In the genomic region with DNA sequence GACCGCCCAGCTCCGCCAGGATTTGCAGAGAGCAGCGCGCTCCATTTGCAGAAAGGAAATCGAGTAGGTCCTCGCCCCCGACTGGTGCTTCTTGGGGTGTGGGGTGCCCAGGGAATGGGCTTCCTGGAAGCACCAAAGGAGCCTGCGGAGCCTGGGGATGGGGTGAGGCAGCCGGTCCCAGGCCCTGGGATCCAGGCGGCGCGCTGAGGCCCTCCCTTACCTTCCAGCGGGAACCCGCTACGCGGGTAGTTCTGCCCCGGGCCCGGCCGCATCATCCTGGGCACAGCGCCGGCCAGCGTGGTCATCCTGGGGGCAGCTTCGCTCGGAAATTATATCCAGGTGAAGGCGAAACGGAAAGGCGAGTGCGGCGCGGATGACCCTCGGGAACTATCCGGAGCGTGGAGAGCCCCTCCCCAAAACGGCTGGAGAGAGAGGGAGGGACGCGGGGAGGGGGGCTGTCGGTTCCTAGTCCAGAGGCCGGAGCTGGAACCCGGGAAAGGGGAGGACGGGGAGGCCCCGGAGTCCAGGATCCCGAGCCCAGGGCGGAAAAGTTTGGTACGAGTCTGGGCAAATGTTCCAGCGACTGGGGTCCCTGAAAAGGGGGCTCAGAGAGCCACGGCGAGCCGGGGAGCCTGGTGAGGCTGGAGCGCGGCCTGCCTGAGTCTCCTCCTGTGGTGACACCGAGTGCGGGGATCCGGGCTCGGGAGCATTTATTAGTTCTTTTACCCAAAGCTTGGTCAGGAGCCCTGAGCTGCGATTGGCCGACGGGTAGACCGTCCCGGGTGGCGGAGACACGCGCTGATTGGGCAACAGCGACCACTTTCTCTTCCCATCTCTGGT, we compare ENCODE assay signal across 10 cellular contexts. TPM values are rescaled to one million over a fixed set of nuclear protein-coding genes. Genes with fewer than 3 reads are reported as not detected.
DNase-seq lines count a peak whose midpoint lies in the region; ATAC-seq and TF ChIP-seq lines count a peak whose summit lies in the region.
"Had no signal": no experiment of that assay in that cellular context is flagged by ENCODE, and none has a peak within 500 bp of the region (broad histone marks: within the 10 kb centered on the region; RNA-seq: fewer than 3 reads in every experiment).

A gene (minus strand): TSS at position 688 of the 840 bp plus-strand sequence. CDS start 383 bp downstream, at position 305.

- H3K4me1 Mint-ChIP-seq in activated CD8-positive, alpha-beta T cell treated with anti-CD3 and anti-CD28 coated beads, Interleukin-2, amount 10 ng/mL, durations not matched to agents 7 days and 5 days (ENCODE audit: low read depth), result peaks cover 30% of the 10 kb centered on the region
- H3K4me1 Mint-ChIP-seq in activated CD8-positive, alpha-beta T cell treated with anti-CD3 and anti-CD28 coated beads for 36 hours (ENCODE audit: low read depth), result peaks cover 24% of the 10 kb centered on the region
- H3K4me1 Mint-ChIP-seq in activated CD4-positive, alpha-beta memory T cell treated with anti-CD3 and anti-CD28 coated beads, Interleukin-2, amount 10 ng/mL, durations not matched to agents 7 days and 5 days, result peaks cover 46% of the 10 kb centered on the region
- peaks cover 71% of the 10 kb centered on the region for H3K4me1 Mint-ChIP-seq in stimulated activated naive CD8-positive, alpha-beta T cell treated with anti-CD3 and anti-CD28 coated beads, Interleukin-15, amount 100 ng/mL, for 72 hours
- H3K4me1 Mint-ChIP-seq in Calu3 (ENCODE audit: low read depth, unreplicated experiment), result no peaks in the 10 kb centered on the region

- no peaks in the 10 kb centered on the region for H3K36me3 ChIP-seq in iPS-20b (ENCODE audit: insufficient read depth, low read depth, low read length)

- no peak for ATAC-seq in activated CD8-positive, alpha-beta T cell treated with anti-CD3 and anti-CD28 coated beads, Interleukin-2, amount 10 ng/mL, durations not matched to agents 7 days and 5 days
- ATAC-seq in activated CD8-positive, alpha-beta T cell treated with anti-CD3 and anti-CD28 coated beads for 36 hours, result no peak
- no peak for ATAC-seq in stimulated activated naive CD8-positive, alpha-beta T cell treated with anti-CD3 and anti-CD28 coated beads, Interleukin-15, amount 100 ng/mL, for 72 hours
- no peak for ATAC-seq in GM21526 (IDR thresholded peaks at IDR 0.05; ENCODE audit: low FRiP score, unreplicated experiment)

- peaks cover 29% of the 10 kb centered on the region for H3K36me3 Mint-ChIP-seq in activated CD8-positive, alpha-beta T cell treated with anti-CD3 and anti-CD28 coated beads, Interleukin-2, amount 10 ng/mL, durations not matched to agents 7 days and 5 days (ENCODE audit: low read depth)
- peaks cover 7% of the 10 kb centered on the region for H3K36me3 Mint-ChIP-seq in activated CD8-positive, alpha-beta T cell treated with anti-CD3 and anti-CD28 coated beads for 36 hours (ENCODE audit: low read depth)
- H3K36me3 Mint-ChIP-seq in activated CD4-positive, alpha-beta memory T cell treated with anti-CD3 and anti-CD28 coated beads, Interleukin-2, amount 10 ng/mL, durations not matched to agents 7 days and 5 days (ENCODE audit: low read depth), result peaks cover 25% of the 10 kb centered on the region
- H3K36me3 Mint-ChIP-seq in Calu3 (ENCODE audit: insufficient read depth, unreplicated experiment), result no peaks in the 10 kb centered on the region

- H3K9me3 Mint-ChIP-seq in activated CD8-positive, alpha-beta T cell treated with anti-CD3 and anti-CD28 coated beads, Interleukin-2, amount 10 ng/mL, durations not matched to agents 7 days and 5 days (ENCODE audit: insufficient read depth), result peaks cover 19% of the 10 kb centered on the region
- peaks cover 2% of the 10 kb centered on the region for H3K9me3 Mint-ChIP-seq in activated CD8-positive, alpha-beta T cell treated with anti-CD3 and anti-CD28 coated beads for 36 hours
- peaks cover 7% of the 10 kb centered on the region for H3K9me3 Mint-ChIP-seq in activated CD4-positive, alpha-beta memory T cell treated with anti-CD3 and anti-CD28 coated beads, Interleukin-2, amount 10 ng/mL, durations not matched to agents 7 days and 5 days
- H3K9me3 Mint-ChIP-seq in stimulated activated naive CD8-positive, alpha-beta T cell treated with anti-CD3 and anti-CD28 coated beads, Interleukin-15, amount 100 ng/mL, for 72 hours, result peaks cover 21 to 29% of the 10 kb centered on the region in 2 donors
- H3K9me3 Mint-ChIP-seq in Calu3 (ENCODE audit: low read depth, unreplicated experiment), result peaks cover 5% of the 10 kb centered on the region

- CTCF ChIA-PET in activated CD8-positive, alpha-beta T cell treated with anti-CD3 and anti-CD28 coated beads, Interleukin-2, amount 10 ng/mL, durations not matched to agents 7 days and 5 days (lab: Charles Lee), result no interaction called here
- CTCF ChIA-PET in activated CD8-positive, alpha-beta T cell treated with anti-CD3 and anti-CD28 coated beads for 36 hours (lab: Charles Lee), result no interaction called here
- CTCF ChIA-PET in activated CD4-positive, alpha-beta memory T cell treated with anti-CD3 and anti-CD28 coated beads, Interleukin-2, amount 10 ng/mL, durations not matched to agents 7 days and 5 days (lab: Charles Lee), result no interaction called here
- CTCF ChIA-PET in Calu3 (lab: Charles Lee), result interaction anchor here (0.7 kb wide), 1 partner anchor 80 kb away, joined by 3 read pairs; no protein-coding TSS in a partner anchor

- H3K4me3 ChIP-seq in iPS-20b (ENCODE audit: low read length), result peak within 1 kb of the TSS; percentile 54; the same call in 1 of the 2 replicates

- peaks cover 6% of the 10 kb centered on the region; the same call in 1 of the 2 replicates for H3K9me3 ChIP-seq in iPS-20b (ENCODE audit: insufficient read depth, low read depth, low read length)

- intact Hi-C loops in activated CD8-positive, alpha-beta T cell treated with anti-CD3 and anti-CD28 coated beads for 36 hours (cut with micrococcal nuclease), result no loop called here
- intact Hi-C loops in Calu3 (cut with micrococcal nuclease; ENCODE audit: unreplicated experiment), result no loop called here

- POLR2A ChIA-PET in activated CD8-positive, alpha-beta T cell treated with anti-CD3 and anti-CD28 coated beads, Interleukin-2, amount 10 ng/mL, durations not matched to agents 7 days and 5 days (lab: Charles Lee), result no interaction called here
- POLR2A ChIA-PET in activated CD8-positive, alpha-beta T cell treated with anti-CD3 and anti-CD28 coated beads for 36 hours (lab: Charles Lee), result no interaction called here
- POLR2A ChIA-PET in activated CD4-positive, alpha-beta memory T cell treated with anti-CD3 and anti-CD28 coated beads, Interleukin-2, amount 10 ng/mL, durations not matched to agents 7 days and 5 days (lab: Charles Lee), result interaction anchor here (1.0 kb wide), 1 partner anchor 357 kb away, joined by 3 read pairs; no protein-coding TSS in a partner anchor

- no peak within 1 kb of the TSS for H3K4me3 Mint-ChIP-seq in activated CD8-positive, alpha-beta T cell treated with anti-CD3 and anti-CD28 coated beads, Interleukin-2, amount 10 ng/mL, durations not matched to agents 7 days and 5 days
- H3K4me3 Mint-ChIP-seq in activated CD8-positive, alpha-beta T cell treated with anti-CD3 and anti-CD28 coated beads for 36 hours, result no peak within 1 kb of the TSS
- H3K4me3 Mint-ChIP-seq in activated CD4-positive, alpha-beta memory T cell treated with anti-CD3 and anti-CD28 coated beads, Interleukin-2, amount 10 ng/mL, durations not matched to agents 7 days and 5 days, result peak within 1 kb of the TSS; percentile 41
- H3K4me3 Mint-ChIP-seq in stimulated activated naive CD8-positive, alpha-beta T cell treated with anti-CD3 and anti-CD28 coated beads, Interleukin-15, amount 100 ng/mL, for 72 hours, result peak within 1 kb of the TSS; percentile 41 to 42
- no peak within 1 kb of the TSS for H3K4me3 Mint-ChIP-seq in Calu3 (ENCODE audit: low read depth, unreplicated experiment)

- peaks cover 9% of the 10 kb centered on the region; the same call in 1 of the 2 replicates for H3K4me1 ChIP-seq in iPS-20b (ENCODE audit: insufficient read depth, low read length)

- TF ChIP-seq CTCF in activated CD8-positive, alpha-beta T cell treated with anti-CD3 and anti-CD28 coated beads for 36 hours (IDR thresholded peaks at IDR 0.05), result no peak
- TF ChIP-seq CTCF in Calu3 (IDR thresholded peaks at IDR 0.05; ENCODE audit: unreplicated experiment), result no peak

- H3K27ac Mint-ChIP-seq in activated CD8-positive, alpha-beta T cell treated with anti-CD3 and anti-CD28 coated beads, Interleukin-2, amount 10 ng/mL, durations not matched to agents 7 days and 5 days, result peak within 1 kb of the TSS; percentile 7
- no peak within 1 kb of the TSS for H3K27ac Mint-ChIP-seq in activated CD8-positive, alpha-beta T cell treated with anti-CD3 and anti-CD28 coated beads for 36 hours
- peak within 1 kb of the TSS; percentile 31 for H3K27ac Mint-ChIP-seq in activated CD4-positive, alpha-beta memory T cell treated with anti-CD3 and anti-CD28 coated beads, Interleukin-2, amount 10 ng/mL, durations not matched to agents 7 days and 5 days
- H3K27ac Mint-ChIP-seq in stimulated activated naive CD8-positive, alpha-beta T cell treated with anti-CD3 and anti-CD28 coated beads, Interleukin-15, amount 100 ng/mL, for 72 hours, result no peak within 1 kb of the TSS
- no peak within 1 kb of the TSS for H3K27ac Mint-ChIP-seq in Calu3 (ENCODE audit: unreplicated experiment)

- peak within 1 kb of the TSS; percentile 9; the same call in 1 of the 2 replicates for H3K9ac ChIP-seq in iPS-20b (ENCODE audit: low read depth, low read length)

- no TSS peak for BruUV-seq in Calu3 (replicated peaks; lab: Mats Ljungman, UMichigan)

- H3K27me3 Mint-ChIP-seq in activated CD8-positive, alpha-beta T cell treated with anti-CD3 and anti-CD28 coated beads, Interleukin-2, amount 10 ng/mL, durations not matched to agents 7 days and 5 days (ENCODE audit: low read depth), result peaks cover 90% of the 10 kb centered on the region
- H3K27me3 Mint-ChIP-seq in activated CD8-positive, alpha-beta T cell treated with anti-CD3 and anti-CD28 coated beads for 36 hours, result peaks cover 89% of the 10 kb centered on the region
- peaks cover 92% of the 10 kb centered on the region for H3K27me3 Mint-ChIP-seq in activated CD4-positive, alpha-beta memory T cell treated with anti-CD3 and anti-CD28 coated beads, Interleukin-2, amount 10 ng/mL, durations not matched to agents 7 days and 5 days
- peaks cover 100% of the 10 kb centered on the region for H3K27me3 Mint-ChIP-seq in stimulated activated naive CD8-positive, alpha-beta T cell treated with anti-CD3 and anti-CD28 coated beads, Interleukin-15, amount 100 ng/mL, for 72 hours
- peaks cover 88% of the 10 kb centered on the region for H3K27me3 Mint-ChIP-seq in Calu3 (ENCODE audit: unreplicated experiment)

- DNase-seq in activated CD8-positive, alpha-beta T cell treated with anti-CD3 and anti-CD28 coated beads, Interleukin-2, amount 10 ng/mL, durations not matched to agents 7 days and 5 days, result no peak
- DNase-seq in activated CD8-positive, alpha-beta T cell treated with anti-CD3 and anti-CD28 coated beads for 36 hours, result no peak
- no peak for DNase-seq in activated CD4-positive, alpha-beta memory T cell treated with anti-CD3 and anti-CD28 coated beads, Interleukin-2, amount 10 ng/mL, durations not matched to agents 7 days and 5 days
- DNase-seq in stimulated activated naive CD8-positive, alpha-beta T cell treated with anti-CD3 and anti-CD28 coated beads, Interleukin-15, amount 100 ng/mL, for 72 hours, result no peak
- DNase-seq in Calu3 (no peak), NCI-H748 (lab: John Stamatoyannopoulos, UW; ENCODE audit: unreplicated experiment) (no peak)
- DNase-seq: amygdala had no signal

- H3K27ac ChIP-seq in iPS-20b (ENCODE audit: low read length), result no peak within 1 kb of the TSS

- H3K27me3 ChIP-seq in iPS-20b (ENCODE audit: insufficient read depth, low read length), result peaks cover 100% of the 10 kb centered on the region

RNA-seq across cellular contexts. Expression of the gene that starts here (rescaled TPM):
- not detected for total RNA-seq in activated CD8-positive, alpha-beta T cell treated with anti-CD3 and anti-CD28 coated beads, Interleukin-2, amount 10 ng/mL, durations not matched to agents 7 days and 5 days
- not detected for total RNA-seq in activated CD8-positive, alpha-beta T cell treated with anti-CD3 and anti-CD28 coated beads for 36 hours
- not detected for total RNA-seq in activated CD4-positive, alpha-beta memory T cell treated with anti-CD3 and anti-CD28 coated beads, Interleukin-2, amount 10 ng/mL, durations not matched to agents 7 days and 5 days
- not detected in 2 replicates for total RNA-seq in Calu3 (2022)
- total RNA-seq: mesenteric fat pad had no signal

Comparison
In these comparisons a context has a peak if more than half of its experiments do, and no peak if none do; other contexts are left out.
1. H3K27ac Mint-ChIP-seq: peak in activated CD8-positive, alpha-beta T cell treated with anti-CD3 and anti-CD28 coated beads, Interleukin-2, amount 10 ng/mL, durations not matched to agents 7 days and 5 days (single experiment) and activated CD4-positive, alpha-beta memory T cell treated with anti-CD3 and anti-CD28 coated beads, Interleukin-2, amount 10 ng/mL, durations not matched to agents 7 days and 5 days (single experiment); none in activated CD8-positive, alpha-beta T cell treated with anti-CD3 and anti-CD28 coated beads for 36 hours (single experiment), stimulated activated naive CD8-positive, alpha-beta T cell treated with anti-CD3 and anti-CD28 coated beads, Interleukin-15, amount 100 ng/mL, for 72 hours (0 of 2) and Calu3 (single experiment).
2. H3K4me3 Mint-ChIP-seq: peak in activated CD4-positive, alpha-beta memory T cell treated with anti-CD3 and anti-CD28 coated beads, Interleukin-2, amount 10 ng/mL, durations not matched to agents 7 days and 5 days (single experiment) and stimulated activated naive CD8-positive, alpha-beta T cell treated with anti-CD3 and anti-CD28 coated beads, Interleukin-15, amount 100 ng/mL, for 72 hours (2 of 2); none in activated CD8-positive, alpha-beta T cell treated with anti-CD3 and anti-CD28 coated beads, Interleukin-2, amount 10 ng/mL, durations not matched to agents 7 days and 5 days (single experiment), activated CD8-positive, alpha-beta T cell treated with anti-CD3 and anti-CD28 coated beads for 36 hours (single experiment) and Calu3 (single experiment).